1 cellular context compared by ENCODE assay signal in genomic region chr9:134175808-134176598, GRCh38.
A peak's percentile ranks its signal among the peaks of the same experiment; 100 is the strongest.
TF ChIP-seq lines count a peak whose summit lies in the region.

No MANE protein-coding gene starts in this region.

TF ChIP-seq in HepG2, 621 proteins besides CTCF, POLR2A, EP300 and RAD21 (continued from another document):
- TF ChIP-seq ARID4A (CRISPR knock-in tag; IDR thresholded peaks at IDR 0.05; ENCODE audit: borderline replicate concordance) (peak; percentile 40; the same call in 1 of the 2 replicates), ZNF30 (CRISPR knock-in tag; IDR thresholded peaks at IDR 0.05) (no peak), ESRRA (CRISPR knock-in tag; IDR thresholded peaks at IDR 0.05; ENCODE audit: low read depth) (peak; percentile 96), ZNF629 (CRISPR knock-in tag; conservative IDR thresholded peaks at IDR 0.05) (peak; percentile 26; the same call in 1 of the 2 replicates), NCOA2 (CRISPR knock-in tag; IDR thresholded peaks at IDR 0.05) (no peak), SAP130 (CRISPR knock-in tag; IDR thresholded peaks at IDR 0.05; ENCODE audit: low read depth) (peak; percentile 51), ZBTB38 (CRISPR knock-in tag; IDR thresholded peaks at IDR 0.05) (no peak), SMC3 (IDR thresholded peaks at IDR 0.05; ENCODE audit: low read length) (no peak), ZNF773 (CRISPR knock-in tag; IDR thresholded peaks at IDR 0.05; ENCODE audit: borderline replicate concordance) (peak; percentile 32; the same call in 1 of the 2 replicates), ZNF430 (CRISPR knock-in tag; IDR thresholded peaks at IDR 0.05) (no peak), ZFX (CRISPR knock-in tag; IDR thresholded peaks at IDR 0.05; ENCODE audit: low read depth) (peak; percentile 78), SAFB2 (CRISPR knock-in tag; IDR thresholded peaks at IDR 0.05; ENCODE audit: borderline replicate concordance, low read depth) (no peak), FOXA3 (CRISPR knock-in tag; IDR thresholded peaks at IDR 0.05) (peak; percentile 14; the same call in 1 of the 2 replicates), FOXO1 (CRISPR knock-in tag; IDR thresholded peaks at IDR 0.05) (peak; percentile 35), ZMYM3 (CRISPR knock-in tag; IDR thresholded peaks at IDR 0.05) (peak; percentile 83), ZNF761 (CRISPR knock-in tag; conservative IDR thresholded peaks at IDR 0.05) (0 out of 2 replicates have a peak, but pooled peaks have one; percentile 67), SALL1 (CRISPR knock-in tag; IDR thresholded peaks at IDR 0.05) (peak; percentile 82), THRA (CRISPR knock-in tag; IDR thresholded peaks at IDR 0.05; ENCODE audit: borderline replicate concordance) (peak; percentile 82; the same call in 1 of the 2 replicates), ZNF451 (CRISPR knock-in tag; IDR thresholded peaks at IDR 0.05) (peak; percentile 90), ZNF281 (CRISPR knock-in tag; IDR thresholded peaks at IDR 0.05; ENCODE audit: borderline replicate concordance) (peak; percentile 12; the same call in 1 of the 2 replicates), ZBTB7B (CRISPR knock-in tag; IDR thresholded peaks at IDR 0.05) (peak; percentile 82), ZNF567 (CRISPR knock-in tag; IDR thresholded peaks at IDR 0.05; ENCODE audit: borderline replicate concordance) (peak; percentile 33; the same call in 1 of the 2 replicates), ZMYM2 (CRISPR knock-in tag; IDR thresholded peaks at IDR 0.05) (0 out of 2 replicates have a peak, but pooled peaks have one; percentile 46), BRD4 (CRISPR knock-in tag; IDR thresholded peaks at IDR 0.05) (peak; percentile 26; the same call in 1 of the 2 replicates), ZNF607 (CRISPR knock-in tag; IDR thresholded peaks at IDR 0.05; ENCODE audit: borderline replicate concordance) (peak; percentile 56; the same call in 1 of the 2 replicates), SP5 (CRISPR knock-in tag; IDR thresholded peaks at IDR 0.05; ENCODE audit: borderline replicate concordance, low read depth) (0 out of 2 replicates have a peak, but pooled peaks have one; percentile 8), ATF7-NPFF (CRISPR knock-in tag; IDR thresholded peaks at IDR 0.05; ENCODE audit: low read depth) (peak; percentile 65; the same call in 1 of the 2 replicates), REXO4 (CRISPR knock-in tag; IDR thresholded peaks at IDR 0.05; ENCODE audit: borderline replicate concordance) (no peak), ZNF788 (CRISPR knock-in tag; IDR thresholded peaks at IDR 0.05; ENCODE audit: borderline replicate concordance) (no peak; the same call in 1 of the 2 replicates), KMT2B (CRISPR knock-in tag; IDR thresholded peaks at IDR 0.05) (no peak), ZNF746 (CRISPR knock-in tag; IDR thresholded peaks at IDR 0.05) (peak; percentile 37; the same call in 1 of the 2 replicates), MAZ (IDR thresholded peaks at IDR 0.05; ENCODE audit: borderline replicate concordance, low read depth, low read length) (no peak; the same call in 1 of the 2 replicates), MAZ (CRISPR knock-in tag; IDR thresholded peaks at IDR 0.05; ENCODE audit: low read depth) (0 out of 2 replicates have a peak, but pooled peaks have one; percentile 50)
- TF ChIP-seq, protein P1, sequence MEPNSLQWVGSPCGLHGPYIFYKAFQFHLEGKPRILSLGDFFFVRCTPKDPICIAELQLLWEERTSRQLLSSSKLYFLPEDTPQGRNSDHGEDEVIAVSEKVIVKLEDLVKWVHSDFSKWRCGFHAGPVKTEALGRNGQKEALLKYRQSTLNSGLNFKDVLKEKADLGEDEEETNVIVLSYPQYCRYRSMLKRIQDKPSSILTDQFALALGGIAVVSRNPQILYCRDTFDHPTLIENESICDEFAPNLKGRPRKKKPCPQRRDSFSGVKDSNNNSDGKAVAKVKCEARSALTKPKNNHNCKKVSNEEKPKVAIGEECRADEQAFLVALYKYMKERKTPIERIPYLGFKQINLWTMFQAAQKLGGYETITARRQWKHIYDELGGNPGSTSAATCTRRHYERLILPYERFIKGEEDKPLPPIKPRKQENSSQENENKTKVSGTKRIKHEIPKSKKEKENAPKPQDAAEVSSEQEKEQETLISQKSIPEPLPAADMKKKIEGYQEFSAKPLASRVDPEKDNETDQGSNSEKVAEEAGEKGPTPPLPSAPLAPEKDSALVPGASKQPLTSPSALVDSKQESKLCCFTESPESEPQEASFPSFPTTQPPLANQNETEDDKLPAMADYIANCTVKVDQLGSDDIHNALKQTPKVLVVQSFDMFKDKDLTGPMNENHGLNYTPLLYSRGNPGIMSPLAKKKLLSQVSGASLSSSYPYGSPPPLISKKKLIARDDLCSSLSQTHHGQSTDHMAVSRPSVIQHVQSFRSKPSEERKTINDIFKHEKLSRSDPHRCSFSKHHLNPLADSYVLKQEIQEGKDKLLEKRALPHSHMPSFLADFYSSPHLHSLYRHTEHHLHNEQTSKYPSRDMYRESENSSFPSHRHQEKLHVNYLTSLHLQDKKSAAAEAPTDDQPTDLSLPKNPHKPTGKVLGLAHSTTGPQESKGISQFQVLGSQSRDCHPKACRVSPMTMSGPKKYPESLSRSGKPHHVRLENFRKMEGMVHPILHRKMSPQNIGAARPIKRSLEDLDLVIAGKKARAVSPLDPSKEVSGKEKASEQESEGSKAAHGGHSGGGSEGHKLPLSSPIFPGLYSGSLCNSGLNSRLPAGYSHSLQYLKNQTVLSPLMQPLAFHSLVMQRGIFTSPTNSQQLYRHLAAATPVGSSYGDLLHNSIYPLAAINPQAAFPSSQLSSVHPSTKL (CRISPR knock-in tag; IDR thresholded peaks at IDR 0.05), result peak; percentile 50; the same call in 1 of the 2 replicates
- TF ChIP-seq, protein P2, sequence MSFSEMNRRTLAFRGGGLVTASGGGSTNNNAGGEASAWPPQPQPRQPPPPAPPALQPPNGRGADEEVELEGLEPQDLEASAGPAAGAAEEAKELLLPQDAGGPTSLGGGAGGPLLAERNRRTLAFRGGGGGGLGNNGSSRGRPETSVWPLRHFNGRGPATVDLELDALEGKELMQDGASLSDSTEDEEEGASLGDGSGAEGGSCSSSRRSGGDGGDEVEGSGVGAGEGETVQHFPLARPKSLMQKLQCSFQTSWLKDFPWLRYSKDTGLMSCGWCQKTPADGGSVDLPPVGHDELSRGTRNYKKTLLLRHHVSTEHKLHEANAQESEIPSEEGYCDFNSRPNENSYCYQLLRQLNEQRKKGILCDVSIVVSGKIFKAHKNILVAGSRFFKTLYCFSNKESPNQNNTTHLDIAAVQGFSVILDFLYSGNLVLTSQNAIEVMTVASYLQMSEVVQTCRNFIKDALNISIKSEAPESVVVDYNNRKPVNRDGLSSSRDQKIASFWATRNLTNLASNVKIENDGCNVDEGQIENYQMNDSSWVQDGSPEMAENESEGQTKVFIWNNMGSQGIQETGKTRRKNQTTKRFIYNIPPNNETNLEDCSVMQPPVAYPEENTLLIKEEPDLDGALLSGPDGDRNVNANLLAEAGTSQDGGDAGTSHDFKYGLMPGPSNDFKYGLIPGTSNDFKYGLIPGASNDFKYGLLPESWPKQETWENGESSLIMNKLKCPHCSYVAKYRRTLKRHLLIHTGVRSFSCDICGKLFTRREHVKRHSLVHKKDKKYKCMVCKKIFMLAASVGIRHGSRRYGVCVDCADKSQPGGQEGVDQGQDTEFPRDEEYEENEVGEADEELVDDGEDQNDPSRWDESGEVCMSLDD (CRISPR knock-in tag; IDR thresholded peaks at IDR 0.05; ENCODE audit: borderline replicate concordance), result peak; percentile 68; the same call in 1 of the 2 replicates
- TF ChIP-seq, protein P3, sequence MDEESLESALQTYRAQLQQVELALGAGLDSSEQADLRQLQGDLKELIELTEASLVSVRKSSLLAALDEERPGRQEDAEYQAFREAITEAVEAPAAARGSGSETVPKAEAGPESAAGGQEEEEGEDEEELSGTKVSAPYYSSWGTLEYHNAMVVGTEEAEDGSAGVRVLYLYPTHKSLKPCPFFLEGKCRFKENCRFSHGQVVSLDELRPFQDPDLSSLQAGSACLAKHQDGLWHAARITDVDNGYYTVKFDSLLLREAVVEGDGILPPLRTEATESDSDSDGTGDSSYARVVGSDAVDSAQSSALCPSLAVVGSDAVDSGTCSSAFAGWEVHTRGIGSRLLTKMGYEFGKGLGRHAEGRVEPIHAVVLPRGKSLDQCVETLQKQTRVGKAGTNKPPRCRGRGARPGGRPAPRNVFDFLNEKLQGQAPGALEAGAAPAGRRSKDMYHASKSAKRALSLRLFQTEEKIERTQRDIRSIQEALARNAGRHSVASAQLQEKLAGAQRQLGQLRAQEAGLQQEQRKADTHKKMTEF (CRISPR knock-in tag; IDR thresholded peaks at IDR 0.05), result no peak
- TF ChIP-seq, protein P4, sequence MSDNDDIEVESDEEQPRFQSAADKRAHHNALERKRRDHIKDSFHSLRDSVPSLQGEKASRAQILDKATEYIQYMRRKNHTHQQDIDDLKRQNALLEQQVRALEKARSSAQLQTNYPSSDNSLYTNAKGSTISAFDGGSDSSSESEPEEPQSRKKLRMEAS (IDR thresholded peaks at IDR 0.05), result peak; percentile 56; the same call in 1 of the 2 replicates
- TF ChIP-seq, protein P5, sequence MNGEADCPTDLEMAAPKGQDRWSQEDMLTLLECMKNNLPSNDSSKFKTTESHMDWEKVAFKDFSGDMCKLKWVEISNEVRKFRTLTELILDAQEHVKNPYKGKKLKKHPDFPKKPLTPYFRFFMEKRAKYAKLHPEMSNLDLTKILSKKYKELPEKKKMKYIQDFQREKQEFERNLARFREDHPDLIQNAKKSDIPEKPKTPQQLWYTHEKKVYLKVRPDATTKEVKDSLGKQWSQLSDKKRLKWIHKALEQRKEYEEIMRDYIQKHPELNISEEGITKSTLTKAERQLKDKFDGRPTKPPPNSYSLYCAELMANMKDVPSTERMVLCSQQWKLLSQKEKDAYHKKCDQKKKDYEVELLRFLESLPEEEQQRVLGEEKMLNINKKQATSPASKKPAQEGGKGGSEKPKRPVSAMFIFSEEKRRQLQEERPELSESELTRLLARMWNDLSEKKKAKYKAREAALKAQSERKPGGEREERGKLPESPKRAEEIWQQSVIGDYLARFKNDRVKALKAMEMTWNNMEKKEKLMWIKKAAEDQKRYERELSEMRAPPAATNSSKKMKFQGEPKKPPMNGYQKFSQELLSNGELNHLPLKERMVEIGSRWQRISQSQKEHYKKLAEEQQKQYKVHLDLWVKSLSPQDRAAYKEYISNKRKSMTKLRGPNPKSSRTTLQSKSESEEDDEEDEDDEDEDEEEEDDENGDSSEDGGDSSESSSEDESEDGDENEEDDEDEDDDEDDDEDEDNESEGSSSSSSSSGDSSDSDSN (CRISPR knock-in tag; IDR thresholded peaks at IDR 0.05), result peak; percentile 81
TF ChIP-seq in HepG2: peak in this region for 142.
